Comparison of ENCODE assay signal across 1 cellular context in the genomic region with DNA sequence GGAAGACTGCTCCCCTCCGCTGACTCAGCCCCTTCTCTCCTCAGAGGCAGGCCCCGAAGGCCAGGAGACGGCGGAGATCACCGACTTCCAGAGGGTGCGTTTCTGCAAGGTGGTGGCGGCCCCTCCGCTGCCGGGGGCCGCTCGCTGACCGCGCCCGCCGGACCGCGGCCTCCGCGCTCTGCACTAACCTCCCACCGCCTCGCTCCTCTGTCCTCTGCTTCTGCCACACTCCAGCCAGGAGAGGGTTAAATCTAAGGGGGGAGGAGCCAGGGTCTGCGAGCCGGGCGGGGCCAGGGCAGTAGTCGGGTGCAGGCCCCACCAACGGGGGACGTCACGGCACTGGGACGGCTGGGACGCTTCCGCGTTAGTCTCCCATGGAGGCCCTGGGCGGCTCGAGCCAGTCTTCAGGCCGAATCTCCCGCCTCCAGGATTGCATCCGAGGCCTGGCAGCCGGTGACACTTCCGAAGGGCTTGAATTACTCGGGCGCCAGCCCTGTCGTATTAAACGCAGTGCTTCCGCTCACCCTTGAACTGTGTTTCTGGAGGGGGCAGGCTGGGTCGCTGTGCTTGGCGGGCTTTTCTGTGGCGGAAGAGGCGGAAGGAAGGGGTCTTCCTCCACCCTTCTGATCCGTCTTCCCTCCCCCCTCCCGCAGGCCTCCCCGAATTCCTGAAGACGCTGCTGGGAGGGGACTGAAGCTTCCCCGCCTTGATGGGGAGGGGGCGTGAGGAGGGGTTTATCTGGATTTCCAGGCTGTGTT.
A peak's percentile ranks its signal among the peaks of the same experiment; 100 is the strongest.
TF ChIP-seq lines count a peak whose summit lies in the region.

No MANE protein-coding gene starts in this region.

TF ChIP-seq in K562, 482 proteins besides CTCF, POLR2A, EP300 and RAD21 (continued from another document and continues in another):
- TF ChIP-seq, protein P1, sequence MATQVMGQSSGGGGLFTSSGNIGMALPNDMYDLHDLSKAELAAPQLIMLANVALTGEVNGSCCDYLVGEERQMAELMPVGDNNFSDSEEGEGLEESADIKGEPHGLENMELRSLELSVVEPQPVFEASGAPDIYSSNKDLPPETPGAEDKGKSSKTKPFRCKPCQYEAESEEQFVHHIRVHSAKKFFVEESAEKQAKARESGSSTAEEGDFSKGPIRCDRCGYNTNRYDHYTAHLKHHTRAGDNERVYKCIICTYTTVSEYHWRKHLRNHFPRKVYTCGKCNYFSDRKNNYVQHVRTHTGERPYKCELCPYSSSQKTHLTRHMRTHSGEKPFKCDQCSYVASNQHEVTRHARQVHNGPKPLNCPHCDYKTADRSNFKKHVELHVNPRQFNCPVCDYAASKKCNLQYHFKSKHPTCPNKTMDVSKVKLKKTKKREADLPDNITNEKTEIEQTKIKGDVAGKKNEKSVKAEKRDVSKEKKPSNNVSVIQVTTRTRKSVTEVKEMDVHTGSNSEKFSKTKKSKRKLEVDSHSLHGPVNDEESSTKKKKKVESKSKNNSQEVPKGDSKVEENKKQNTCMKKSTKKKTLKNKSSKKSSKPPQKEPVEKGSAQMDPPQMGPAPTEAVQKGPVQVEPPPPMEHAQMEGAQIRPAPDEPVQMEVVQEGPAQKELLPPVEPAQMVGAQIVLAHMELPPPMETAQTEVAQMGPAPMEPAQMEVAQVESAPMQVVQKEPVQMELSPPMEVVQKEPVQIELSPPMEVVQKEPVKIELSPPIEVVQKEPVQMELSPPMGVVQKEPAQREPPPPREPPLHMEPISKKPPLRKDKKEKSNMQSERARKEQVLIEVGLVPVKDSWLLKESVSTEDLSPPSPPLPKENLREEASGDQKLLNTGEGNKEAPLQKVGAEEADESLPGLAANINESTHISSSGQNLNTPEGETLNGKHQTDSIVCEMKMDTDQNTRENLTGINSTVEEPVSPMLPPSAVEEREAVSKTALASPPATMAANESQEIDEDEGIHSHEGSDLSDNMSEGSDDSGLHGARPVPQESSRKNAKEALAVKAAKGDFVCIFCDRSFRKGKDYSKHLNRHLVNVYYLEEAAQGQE (CRISPR knock-in tag; IDR thresholded peaks at IDR 0.05; ENCODE audit: low read depth), result no peak
- TF ChIP-seq, protein P2, sequence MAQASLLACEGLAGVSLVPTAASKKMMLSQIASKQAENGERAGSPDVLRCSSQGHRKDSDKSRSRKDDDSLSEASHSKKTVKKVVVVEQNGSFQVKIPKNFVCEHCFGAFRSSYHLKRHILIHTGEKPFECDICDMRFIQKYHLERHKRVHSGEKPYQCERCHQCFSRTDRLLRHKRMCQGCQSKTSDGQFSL (CRISPR knock-in tag; IDR thresholded peaks at IDR 0.05), result peak; percentile 75
- TF ChIP-seq, protein P2 (tag; IDR thresholded peaks at IDR 0.05), result no peak
- TF ChIP-seq RBM14 (IDR thresholded peaks at IDR 0.05; ENCODE audit: borderline replicate concordance, insufficient read depth, low read depth, low read length), result peak; percentile 84; the same call in 1 of the 2 replicates
- TF ChIP-seq, protein P3, sequence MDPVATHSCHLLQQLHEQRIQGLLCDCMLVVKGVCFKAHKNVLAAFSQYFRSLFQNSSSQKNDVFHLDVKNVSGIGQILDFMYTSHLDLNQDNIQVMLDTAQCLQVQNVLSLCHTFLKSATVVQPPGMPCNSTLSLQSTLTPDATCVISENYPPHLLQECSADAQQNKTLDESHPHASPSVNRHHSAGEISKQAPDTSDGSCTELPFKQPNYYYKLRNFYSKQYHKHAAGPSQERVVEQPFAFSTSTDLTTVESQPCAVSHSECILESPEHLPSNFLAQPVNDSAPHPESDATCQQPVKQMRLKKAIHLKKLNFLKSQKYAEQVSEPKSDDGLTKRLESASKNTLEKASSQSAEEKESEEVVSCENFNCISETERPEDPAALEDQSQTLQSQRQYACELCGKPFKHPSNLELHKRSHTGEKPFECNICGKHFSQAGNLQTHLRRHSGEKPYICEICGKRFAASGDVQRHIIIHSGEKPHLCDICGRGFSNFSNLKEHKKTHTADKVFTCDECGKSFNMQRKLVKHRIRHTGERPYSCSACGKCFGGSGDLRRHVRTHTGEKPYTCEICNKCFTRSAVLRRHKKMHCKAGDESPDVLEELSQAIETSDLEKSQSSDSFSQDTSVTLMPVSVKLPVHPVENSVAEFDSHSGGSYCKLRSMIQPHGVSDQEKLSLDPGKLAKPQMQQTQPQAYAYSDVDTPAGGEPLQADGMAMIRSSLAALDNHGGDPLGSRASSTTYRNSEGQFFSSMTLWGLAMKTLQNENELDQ (CRISPR knock-in tag; IDR thresholded peaks at IDR 0.05; ENCODE audit: borderline replicate concordance), result 0 out of 2 replicates have a peak, but pooled peaks have one; percentile 68
- 0 out of 2 replicates have a peak, but pooled peaks have one; percentile 17 for TF ChIP-seq ZNF764 (CRISPR knock-in tag; IDR thresholded peaks at IDR 0.05; ENCODE audit: low read depth)
- TF ChIP-seq SMAD4 (CRISPR knock-in tag; conservative IDR thresholded peaks at IDR 0.05), result peak; percentile 93
- peak; percentile 56 for TF ChIP-seq SIN3B (IDR thresholded peaks at IDR 0.05; ENCODE audit: low read depth)
- peak; percentile 63 for TF ChIP-seq RB1 (IDR thresholded peaks at IDR 0.05; ENCODE audit: low read depth)
- peak; percentile 57; the same call in 1 of the 2 replicates for TF ChIP-seq MYC (IDR thresholded peaks at IDR 0.05; ENCODE audit: low read depth, low read length)
- peak; percentile 80; the same call in 1 of the 2 replicates for TF ChIP-seq MYC (CRISPR knock-in tag; IDR thresholded peaks at IDR 0.05; ENCODE audit: borderline replicate concordance, low read depth)
- TF ChIP-seq YY1 (IDR thresholded peaks at IDR 0.05; ENCODE audit: borderline replicate concordance in 1 of 3, control insufficient read depth in 1 of 3, extremely low read depth in 1 of 3, insufficient read depth in 3 of 3, insufficient read length in 1 of 3, insufficient replicate concordance in 2 of 3, low read depth in 1 of 3, low read length in 2 of 3), result peak in 2 of 3 experiments; percentile 71 to 76
- 0 out of 2 replicates have a peak, but pooled peaks have one; percentile 1 for TF ChIP-seq STAT5A (IDR thresholded peaks at IDR 0.05; ENCODE audit: borderline replicate concordance, low read length)
- TF ChIP-seq LARP7 (IDR thresholded peaks at IDR 0.05), result no peak
- 0 out of 2 replicates have a peak, but pooled peaks have one; percentile 80 for TF ChIP-seq ZNF12 (CRISPR knock-in tag; IDR thresholded peaks at IDR 0.05)
- peak in 1 of 2 experiments; percentile 56; a peak in 1 of 4 replicates for TF ChIP-seq ETV6 (IDR thresholded peaks at IDR 0.05; ENCODE audit: borderline replicate concordance in 1 of 2, low read depth in 2 of 2, low read length in 1 of 2)
- no peak for TF ChIP-seq ETV6 (CRISPR knock-in tag; IDR thresholded peaks at IDR 0.05; ENCODE audit: borderline replicate concordance)
- TF ChIP-seq ZNF717 (CRISPR knock-in tag; IDR thresholded peaks at IDR 0.05), result peak; percentile 52; the same call in 1 of the 2 replicates
- TF ChIP-seq, protein P4, sequence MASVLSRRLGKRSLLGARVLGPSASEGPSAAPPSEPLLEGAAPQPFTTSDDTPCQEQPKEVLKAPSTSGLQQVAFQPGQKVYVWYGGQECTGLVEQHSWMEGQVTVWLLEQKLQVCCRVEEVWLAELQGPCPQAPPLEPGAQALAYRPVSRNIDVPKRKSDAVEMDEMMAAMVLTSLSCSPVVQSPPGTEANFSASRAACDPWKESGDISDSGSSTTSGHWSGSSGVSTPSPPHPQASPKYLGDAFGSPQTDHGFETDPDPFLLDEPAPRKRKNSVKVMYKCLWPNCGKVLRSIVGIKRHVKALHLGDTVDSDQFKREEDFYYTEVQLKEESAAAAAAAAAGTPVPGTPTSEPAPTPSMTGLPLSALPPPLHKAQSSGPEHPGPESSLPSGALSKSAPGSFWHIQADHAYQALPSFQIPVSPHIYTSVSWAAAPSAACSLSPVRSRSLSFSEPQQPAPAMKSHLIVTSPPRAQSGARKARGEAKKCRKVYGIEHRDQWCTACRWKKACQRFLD (CRISPR knock-in tag; IDR thresholded peaks at IDR 0.05), result peak; percentile 78; the same call in 1 of the 2 replicates
- no peak for TF ChIP-seq EGR1 (conservative IDR thresholded peaks at IDR 0.05)
- TF ChIP-seq SMAD2 (IDR thresholded peaks at IDR 0.05; ENCODE audit: low read depth, low read length), result no peak
- TF ChIP-seq ASH1L (IDR thresholded peaks at IDR 0.05; ENCODE audit: borderline replicate concordance, low read depth, partially characterized antibody), result peak; percentile 14
- TF ChIP-seq ZNF232 (CRISPR knock-in tag; IDR thresholded peaks at IDR 0.05), result 0 out of 2 replicates have a peak, but pooled peaks have one; percentile 68
- TF ChIP-seq, protein P5, sequence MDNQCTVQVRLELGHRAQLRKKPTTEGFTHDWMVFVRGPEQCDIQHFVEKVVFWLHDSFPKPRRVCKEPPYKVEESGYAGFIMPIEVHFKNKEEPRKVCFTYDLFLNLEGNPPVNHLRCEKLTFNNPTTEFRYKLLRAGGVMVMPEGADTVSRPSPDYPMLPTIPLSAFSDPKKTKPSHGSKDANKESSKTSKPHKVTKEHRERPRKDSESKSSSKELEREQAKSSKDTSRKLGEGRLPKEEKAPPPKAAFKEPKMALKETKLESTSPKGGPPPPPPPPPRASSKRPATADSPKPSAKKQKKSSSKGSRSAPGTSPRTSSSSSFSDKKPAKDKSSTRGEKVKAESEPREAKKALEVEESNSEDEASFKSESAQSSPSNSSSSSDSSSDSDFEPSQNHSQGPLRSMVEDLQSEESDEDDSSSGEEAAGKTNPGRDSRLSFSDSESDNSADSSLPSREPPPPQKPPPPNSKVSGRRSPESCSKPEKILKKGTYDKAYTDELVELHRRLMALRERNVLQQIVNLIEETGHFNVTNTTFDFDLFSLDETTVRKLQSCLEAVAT (IDR thresholded peaks at IDR 0.05), result peak in 1 of 2 experiments; percentile 24; a peak in 1 of 4 replicates
- no peak for TF ChIP-seq ZNF140 (CRISPR knock-in tag; IDR thresholded peaks at IDR 0.05)
- TF ChIP-seq SP2 (IDR thresholded peaks at IDR 0.05; ENCODE audit: extremely low read depth, low read depth, low read length, poor library complexity, severe bottlenecking), result no peak
- TF ChIP-seq XRCC3 (IDR thresholded peaks at IDR 0.05), result no peak
- peak; percentile 5; the same call in 1 of the 2 replicates for TF ChIP-seq ARID1B (IDR thresholded peaks at IDR 0.05)
- TF ChIP-seq, protein P6, sequence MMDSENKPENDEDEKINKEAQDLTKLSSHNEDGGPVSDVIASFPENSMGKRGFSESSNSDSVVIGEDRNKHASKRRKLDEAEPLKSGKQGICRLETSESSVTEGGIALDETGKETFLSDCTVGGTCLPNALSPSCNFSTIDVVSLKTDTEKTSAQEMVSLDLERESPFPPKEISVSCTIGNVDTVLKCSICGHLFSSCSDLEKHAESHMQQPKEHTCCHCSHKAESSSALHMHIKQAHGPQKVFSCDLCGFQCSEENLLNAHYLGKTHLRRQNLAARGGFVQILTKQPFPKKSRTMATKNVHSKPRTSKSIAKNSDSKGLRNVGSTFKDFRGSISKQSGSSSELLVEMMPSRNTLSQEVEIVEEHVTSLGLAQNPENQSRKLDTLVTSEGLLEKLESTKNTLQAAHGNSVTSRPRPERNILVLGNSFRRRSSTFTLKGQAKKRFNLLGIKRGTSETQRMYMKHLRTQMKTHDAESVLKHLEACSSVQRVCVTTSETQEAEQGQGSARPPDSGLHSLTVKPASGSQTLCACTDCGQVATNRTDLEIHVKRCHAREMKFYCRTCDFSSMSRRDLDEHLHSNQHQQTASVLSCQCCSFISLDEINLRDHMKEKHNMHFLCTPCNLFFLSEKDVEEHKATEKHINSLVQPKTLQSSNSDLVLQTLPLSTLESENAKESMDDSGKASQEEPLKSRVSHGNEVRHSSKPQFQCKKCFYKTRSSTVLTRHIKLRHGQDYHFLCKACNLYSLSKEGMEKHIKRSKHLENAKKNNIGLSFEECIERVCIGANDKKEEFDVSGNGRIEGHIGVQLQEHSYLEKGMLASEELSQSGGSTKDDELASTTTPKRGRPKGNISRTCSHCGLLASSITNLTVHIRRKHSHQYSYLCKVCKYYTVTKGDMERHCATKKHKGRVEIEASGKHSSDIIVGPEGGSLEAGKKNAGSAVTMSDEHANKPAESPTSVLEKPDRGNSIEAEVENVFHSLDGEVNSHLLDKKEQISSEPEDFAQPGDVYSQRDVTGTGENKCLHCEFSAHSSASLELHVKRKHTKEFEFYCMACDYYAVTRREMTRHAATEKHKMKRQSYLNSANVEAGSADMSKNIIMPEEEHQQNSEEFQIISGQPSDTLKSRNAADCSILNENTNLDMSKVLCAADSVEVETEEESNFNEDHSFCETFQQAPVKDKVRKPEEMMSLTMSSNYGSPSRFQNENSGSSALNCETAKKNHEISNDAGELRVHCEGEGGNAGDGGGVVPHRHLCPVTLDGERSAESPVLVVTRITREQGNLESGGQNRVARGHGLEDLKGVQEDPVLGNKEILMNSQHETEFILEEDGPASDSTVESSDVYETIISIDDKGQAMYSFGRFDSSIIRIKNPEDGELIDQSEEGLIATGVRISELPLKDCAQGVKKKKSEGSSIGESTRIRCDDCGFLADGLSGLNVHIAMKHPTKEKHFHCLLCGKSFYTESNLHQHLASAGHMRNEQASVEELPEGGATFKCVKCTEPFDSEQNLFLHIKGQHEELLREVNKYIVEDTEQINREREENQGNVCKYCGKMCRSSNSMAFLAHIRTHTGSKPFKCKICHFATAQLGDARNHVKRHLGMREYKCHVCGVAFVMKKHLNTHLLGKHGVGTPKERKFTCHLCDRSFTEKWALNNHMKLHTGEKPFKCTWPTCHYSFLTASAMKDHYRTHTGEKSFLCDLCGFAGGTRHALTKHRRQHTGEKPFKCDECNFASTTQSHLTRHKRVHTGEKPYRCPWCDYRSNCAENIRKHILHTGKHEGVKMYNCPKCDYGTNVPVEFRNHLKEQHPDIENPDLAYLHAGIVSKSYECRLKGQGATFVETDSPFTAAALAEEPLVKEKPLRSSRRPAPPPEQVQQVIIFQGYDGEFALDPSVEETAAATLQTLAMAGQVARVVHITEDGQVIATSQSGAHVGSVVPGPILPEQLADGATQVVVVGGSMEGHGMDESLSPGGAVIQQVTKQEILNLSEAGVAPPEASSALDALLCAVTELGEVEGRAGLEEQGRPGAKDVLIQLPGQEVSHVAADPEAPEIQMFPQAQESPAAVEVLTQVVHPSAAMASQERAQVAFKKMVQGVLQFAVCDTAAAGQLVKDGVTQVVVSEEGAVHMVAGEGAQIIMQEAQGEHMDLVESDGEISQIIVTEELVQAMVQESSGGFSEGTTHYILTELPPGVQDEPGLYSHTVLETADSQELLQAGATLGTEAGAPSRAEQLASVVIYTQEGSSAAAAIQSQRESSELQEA (IDR thresholded peaks at IDR 0.05; ENCODE audit: low read depth), result no peak
- TF ChIP-seq CHD1 (IDR thresholded peaks at IDR 0.05; ENCODE audit: low read length), result no peak
- TF ChIP-seq, protein P7, sequence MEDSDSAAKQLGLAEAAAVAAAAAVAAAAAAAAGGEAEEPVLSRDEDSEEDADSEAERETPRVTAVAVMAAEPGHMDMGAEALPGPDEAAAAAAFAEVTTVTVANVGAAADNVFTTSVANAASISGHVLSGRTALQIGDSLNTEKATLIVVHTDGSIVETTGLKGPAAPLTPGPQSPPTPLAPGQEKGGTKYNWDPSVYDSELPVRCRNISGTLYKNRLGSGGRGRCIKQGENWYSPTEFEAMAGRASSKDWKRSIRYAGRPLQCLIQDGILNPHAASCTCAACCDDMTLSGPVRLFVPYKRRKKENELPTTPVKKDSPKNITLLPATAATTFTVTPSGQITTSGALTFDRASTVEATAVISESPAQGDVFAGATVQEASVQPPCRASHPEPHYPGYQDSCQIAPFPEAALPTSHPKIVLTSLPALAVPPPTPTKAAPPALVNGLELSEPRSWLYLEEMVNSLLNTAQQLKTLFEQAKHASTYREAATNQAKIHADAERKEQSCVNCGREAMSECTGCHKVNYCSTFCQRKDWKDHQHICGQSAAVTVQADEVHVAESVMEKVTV (CRISPR knock-in tag; IDR thresholded peaks at IDR 0.05), result peak; percentile 49; the same call in 1 of the 2 replicates
- TF ChIP-seq ZNF445 (CRISPR knock-in tag; IDR thresholded peaks at IDR 0.05; ENCODE audit: low read depth), result no peak
- TF ChIP-seq SAP30 (IDR thresholded peaks at IDR 0.05; ENCODE audit: borderline replicate concordance, insufficient read depth, low read depth, low read length, poor library complexity, severe bottlenecking), result peak; percentile 93
